Comparison of ENCODE assay signal across 27 cellular contexts in the genomic region with DNA sequence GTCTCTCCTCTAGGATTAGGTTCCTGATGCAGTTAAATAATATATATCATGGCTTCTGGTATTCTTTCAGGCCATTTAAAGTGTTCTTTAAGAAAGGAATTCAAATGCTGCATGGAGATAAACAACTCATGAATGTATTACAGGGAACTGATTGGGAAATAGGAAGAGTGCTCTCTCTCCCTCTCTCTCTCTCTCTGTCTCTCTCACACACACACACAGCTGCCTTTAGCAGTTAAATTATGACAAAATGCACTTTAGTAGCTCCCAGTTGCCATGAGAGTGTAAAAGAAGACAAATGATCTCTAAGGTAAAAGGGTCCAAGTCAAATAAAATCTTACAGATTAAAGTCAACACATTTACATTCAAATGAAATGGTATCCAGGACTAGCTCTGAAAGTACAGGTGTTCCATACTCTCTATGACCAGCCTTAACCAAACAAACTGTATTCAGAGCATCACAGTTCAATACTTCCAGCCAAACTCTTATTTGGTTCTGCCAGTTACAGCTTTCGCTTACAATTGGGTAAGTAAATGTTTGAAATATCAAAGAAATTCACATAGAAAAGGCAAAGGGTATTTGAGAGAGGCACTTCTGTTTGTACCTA.
DNase-seq lines count a peak whose midpoint lies in the region; ATAC-seq and TF ChIP-seq lines count a peak whose summit lies in the region.
"Had no signal": no experiment of that assay in that cellular context is flagged by ENCODE, and none has a peak within 500 bp of the region (broad histone marks: within the 10 kb centered on the region; RNA-seq: fewer than 3 reads in every experiment).

No MANE protein-coding gene starts in this region.

- no peak for TF ChIP-seq CTCF in GM10248 (IDR thresholded peaks at IDR 0.05; ENCODE audit: control extremely low read depth, extremely low read depth, low read depth, missing control alignments)

- H3K9me3 ChIP-seq in endocrine pancreas (ENCODE audit: control insufficient read depth, low read length) = no peaks in the 10 kb centered on the region
- H3K9me3 ChIP-seq: esophagus muscularis mucosa, gastroesophageal sphincter, lower lobe of right lung, right atrium auricular region, thyroid gland had no signal

- ATAC-seq in GM18870 (IDR thresholded peaks at IDR 0.05; ENCODE audit: unreplicated experiment) (no peak), GM18517 (IDR thresholded peaks at IDR 0.05; ENCODE audit: unreplicated experiment) (no peak)
- no peak for ATAC-seq in activated T-helper 17 cell treated with anti-CD3 and anti-CD28 coated beads, Interleukin-2, amount 50 U/mL, for 72 hours (replicated peaks)
- ATAC-seq: activated CD4-positive, CD25-positive, alpha-beta regulatory T cell treated with anti-CD3 and anti-CD28 coated beads, Interleukin-2, amount 50 U/mL, for 24 hours; activated CD8-positive, alpha-beta T cell treated with anti-CD3 and anti-CD28 coated beads for 36 hours; CD8-positive, alpha-beta T cell; effector memory CD8-positive, alpha-beta T cell; gastroesophageal sphincter; lower lobe of right lung had no signal

- H3K4me3 Mint-ChIP-seq in activated T-helper 17 cell treated with anti-CD3 and anti-CD28 coated beads, Interleukin-2, amount 50 U/mL, for 72 hours = no peak overlapping the region
- H3K4me3 Mint-ChIP-seq: activated CD8-positive, alpha-beta T cell treated with anti-CD3 and anti-CD28 coated beads for 36 hours; CD8-positive, alpha-beta T cell; effector memory CD8-positive, alpha-beta T cell; stimulated activated naive CD8-positive, alpha-beta T cell treated with anti-CD3 and anti-CD28 coated beads, Interleukin-15, Interleukin-2, amounts not matched to agents 100 ng/mL and 50 ng/mL, for 24 hours had no signal

- H3K9me3 Mint-ChIP-seq in activated T-helper 17 cell treated with anti-CD3 and anti-CD28 coated beads, Interleukin-2, amount 50 U/mL, for 72 hours = no peaks in the 10 kb centered on the region
- H3K9me3 Mint-ChIP-seq: activated CD8-positive, alpha-beta T cell treated with anti-CD3 and anti-CD28 coated beads for 36 hours; CD8-positive, alpha-beta T cell; effector memory CD8-positive, alpha-beta T cell; stimulated activated naive CD8-positive, alpha-beta T cell treated with anti-CD3 and anti-CD28 coated beads, Interleukin-15, Interleukin-2, amounts not matched to agents 100 ng/mL and 50 ng/mL, for 24 hours had no signal

- H3K36me3 Mint-ChIP-seq in activated T-helper 17 cell treated with anti-CD3 and anti-CD28 coated beads, Interleukin-2, amount 50 U/mL, for 72 hours (ENCODE audit: low read depth) = no peaks in the 10 kb centered on the region
- H3K36me3 Mint-ChIP-seq: CD8-positive, alpha-beta T cell had no signal

- H3K27me3 ChIP-seq in endocrine pancreas (ENCODE audit: control insufficient read depth, insufficient read depth, low read length) = no peaks in the 10 kb centered on the region
- H3K27me3 ChIP-seq: esophagus muscularis mucosa, gastroesophageal sphincter, right atrium auricular region, thyroid gland had no signal

- POLR2A ChIA-PET in GM10248 (lab: Yijun Ruan, JAX) = no interaction called here

- H3K27ac Mint-ChIP-seq in activated T-helper 17 cell treated with anti-CD3 and anti-CD28 coated beads, Interleukin-2, amount 50 U/mL, for 72 hours = no peak overlapping the region
- H3K27ac Mint-ChIP-seq: activated CD8-positive, alpha-beta T cell treated with anti-CD3 and anti-CD28 coated beads for 36 hours; CD8-positive, alpha-beta T cell; effector memory CD8-positive, alpha-beta T cell; stimulated activated naive CD8-positive, alpha-beta T cell treated with anti-CD3 and anti-CD28 coated beads, Interleukin-15, Interleukin-2, amounts not matched to agents 100 ng/mL and 50 ng/mL, for 24 hours had no signal

- H3K4me1 Mint-ChIP-seq in activated T-helper 17 cell treated with anti-CD3 and anti-CD28 coated beads, Interleukin-2, amount 50 U/mL, for 72 hours = no peaks in the 10 kb centered on the region

- no peaks in the 10 kb centered on the region for H3K36me3 ChIP-seq in endocrine pancreas (ENCODE audit: control insufficient read depth, insufficient read depth, low read length)
- H3K36me3 ChIP-seq: esophagus muscularis mucosa, gastroesophageal sphincter, lower lobe of right lung, right atrium auricular region, thyroid gland had no signal

- DNase-seq in NCI-H2107 treated with DMSO at 0.1 percent for 48 hours (lab: John Stamatoyannopoulos, UW; ENCODE audit: unreplicated experiment) (peak; percentile 42), NCI-H2107 (lab: John Stamatoyannopoulos, UW) (no peak), NCI-H2196 treated with DMSO at 0.1 percent for 48 hours (lab: John Stamatoyannopoulos, UW; ENCODE audit: unreplicated experiment) (peak; percentile 19), GM10248 (ENCODE audit: extremely low spot score) (no peak)
- DNase-seq: 8988T; activated CD8-positive, alpha-beta T cell treated with anti-CD3 and anti-CD28 coated beads for 36 hours; activated T-cell treated with anti-CD3 and anti-CD28 coated beads for 4 hours; CD8-positive, alpha-beta T cell; effector memory CD8-positive, alpha-beta T cell; GM23248; hypothalamus; islet precursor cell; Karpas-422; lower lobe of right lung; nucleus accumbens; PC-9; SIG-M5; thyroid gland had no signal

- peak overlapping the region; percentile 2 for H3K4me3 ChIP-seq in endocrine pancreas (ENCODE audit: control insufficient read depth, insufficient read depth, low read length)
- H3K4me3 ChIP-seq: esophagus muscularis mucosa, gastroesophageal sphincter, GM23248, lower lobe of right lung, PC-9, right atrium auricular region, thyroid gland had no signal

- peaks cover 7% of the 10 kb centered on the region for H3K27me3 Mint-ChIP-seq in activated T-helper 17 cell treated with anti-CD3 and anti-CD28 coated beads, Interleukin-2, amount 50 U/mL, for 72 hours
- H3K27me3 Mint-ChIP-seq: activated CD8-positive, alpha-beta T cell treated with anti-CD3 and anti-CD28 coated beads for 36 hours; effector memory CD8-positive, alpha-beta T cell; stimulated activated naive CD8-positive, alpha-beta T cell treated with anti-CD3 and anti-CD28 coated beads, Interleukin-15, Interleukin-2, amounts not matched to agents 100 ng/mL and 50 ng/mL, for 24 hours had no signal

- H3K4me1 ChIP-seq in endocrine pancreas (ENCODE audit: control insufficient read depth, insufficient read depth, low read length) = peaks cover 49% of the 10 kb centered on the region
- H3K4me1 ChIP-seq: thyroid gland had no signal

- CTCF ChIA-PET in GM10248 (lab: Yijun Ruan, JAX) = no interaction called here

- H3K9ac ChIP-seq in endocrine pancreas (ENCODE audit: control insufficient read depth, insufficient read depth, low read length) = no peak overlapping the region
- H3K9ac ChIP-seq: GM23248 had no signal

Comparison
In these comparisons a context has a peak if more than half of its experiments do, and no peak if none do; other contexts are left out.
1. DNase-seq: peak in NCI-H2107 treated with DMSO at 0.1 percent for 48 hours (single experiment) and NCI-H2196 treated with DMSO at 0.1 percent for 48 hours (single experiment); none in NCI-H2107 (single experiment) and GM10248 (single experiment).